ENCODE assay signal across 1 cellular context in genomic region chr11:128759597-128759996, GRCh38.
TF ChIP-seq lines count a peak whose summit lies in the region.

No MANE protein-coding gene starts in this region.

TF ChIP-seq in SK-N-SH, 30 proteins besides CTCF, POLR2A, EP300 and RAD21 (continued from another document):
- TF ChIP-seq ZBTB33 (IDR thresholded peaks at IDR 0.05; ENCODE audit: borderline replicate concordance, low read depth) (no peak), GABPA (IDR thresholded peaks at IDR 0.05; ENCODE audit: low read depth) (no peak), USF1 (IDR thresholded peaks at IDR 0.05; ENCODE audit: borderline replicate concordance, low read depth) (no peak)
